ENCODE assay signal across 19 cellular contexts in genomic region chr2:75204833-75205232, GRCh38. TPM values are rescaled to one million over a fixed set of nuclear protein-coding genes. Genes with fewer than 3 reads are reported as not detected.
DNase-seq lines count a peak whose midpoint lies in the region; ATAC-seq, FAIRE-seq and TF ChIP-seq lines count a peak whose summit lies in the region.
"Had no signal": no experiment of that assay in that cellular context is flagged by ENCODE, and none has a peak within 500 bp of the region (broad histone marks: within the 10 kb centered on the region; RNA-seq: fewer than 3 reads in every experiment).

No MANE protein-coding gene starts in this region.

- intact Hi-C loops in endothelial cell of umbilical vein (cut with micrococcal nuclease) (no loop called here), right cardiac atrium (cut with DNase I) (no loop called here)

- no peak overlapping the region for H3K27ac ChIP-seq in endothelial cell of umbilical vein (ENCODE audit: insufficient read depth, low read depth, low read length)
- H3K27ac ChIP-seq in right cardiac atrium (ENCODE audit: low read length) = no peak overlapping the region
- H3K27ac ChIP-seq: BLaER1 treated with 17β-estradiol and CSF1 and Interleukin-3, amounts not matched to agents 10 nM and 100 nM; SJSA1 had no signal

- no peak overlapping the region for H3K4me3 Mint-ChIP-seq in stimulated activated memory B cell treated with anti-CD40 and anti-IgM and Interleukin-4, amounts not matched to agents 10 μg/mL and 1 μg/mL and 100 μg/mL, for 72 hours
- H3K4me3 Mint-ChIP-seq: CD8-positive, alpha-beta memory T cell; H9; T-helper 1 cell treated with Interleukin-12 subunit alpha and Interleukin-12 subunit beta and Interleukin-4 antibody, amounts not matched to agents 30 μg/mL and 1 μg/mL, for 36 hours had no signal

- no peak for TF ChIP-seq POLR2A in endothelial cell of umbilical vein (IDR thresholded peaks at IDR 0.05; ENCODE audit: low read depth, low read length)

- H3K4me1 Mint-ChIP-seq in stimulated activated memory B cell treated with anti-CD40 and anti-IgM and Interleukin-4, amounts not matched to agents 10 μg/mL and 1 μg/mL and 100 μg/mL, for 72 hours = peaks cover 26% of the 10 kb centered on the region

- FAIRE-seq in endothelial cell of umbilical vein (lab: Jason Lieb, UNC) = peak; percentile 18

- dilution Hi-C loops in endothelial cell of umbilical vein (cut with MboI; ENCODE audit: extremely low pct_ligation_motif_present, low sequenced_read_pairs) = no loop called here

- no peak overlapping the region for H2AFZ ChIP-seq in endothelial cell of umbilical vein (ENCODE audit: low read depth, low read length)

- no peak overlapping the region for H3K9ac ChIP-seq in endothelial cell of umbilical vein (replicated peaks; ENCODE audit: extremely low read depth, insufficient read depth, low read length)
- H3K9ac ChIP-seq: BLaER1 treated with 17β-estradiol and CSF1 and Interleukin-3, amounts not matched to agents 10 nM and 100 nM had no signal

- no peak overlapping the region for H3K27ac Mint-ChIP-seq in stimulated activated memory B cell treated with anti-CD40 and anti-IgM and Interleukin-4, amounts not matched to agents 10 μg/mL and 1 μg/mL and 100 μg/mL, for 72 hours
- H3K27ac Mint-ChIP-seq: CD8-positive, alpha-beta memory T cell; H9; T-helper 1 cell treated with Interleukin-12 subunit alpha and Interleukin-12 subunit beta and Interleukin-4 antibody, amounts not matched to agents 30 μg/mL and 1 μg/mL, for 36 hours had no signal

- CTCF ChIA-PET in endothelial cell of umbilical vein (lab: Charles Lee) = no interaction called here

- ATAC-seq in GM18508 (IDR thresholded peaks at IDR 0.05; ENCODE audit: insufficient read depth, unreplicated experiment) (peak; percentile 55), GM21786 (IDR thresholded peaks at IDR 0.05; ENCODE audit: unreplicated experiment) (peak; percentile 61), right cardiac atrium (no peak)
- no peak for ATAC-seq in stimulated activated memory B cell treated with anti-CD40 and anti-IgM and Interleukin-4, amounts not matched to agents 10 μg/mL and 1 μg/mL and 100 μg/mL, for 72 hours

- peaks cover 37% of the 10 kb centered on the region for H3K27me3 Mint-ChIP-seq in stimulated activated memory B cell treated with anti-CD40 and anti-IgM and Interleukin-4, amounts not matched to agents 10 μg/mL and 1 μg/mL and 100 μg/mL, for 72 hours

- H3K4me3 ChIP-seq in endothelial cell of umbilical vein (replicated peaks in 1 of 3; ENCODE audit: insufficient read depth in 1 of 3, low read depth in 1 of 3, low read length in 3 of 3) (no peak overlapping the region), right cardiac atrium (ENCODE audit: low read length) (no peak overlapping the region)
- H3K4me3 ChIP-seq: BLaER1 treated with 17β-estradiol and CSF1 and Interleukin-3, amounts not matched to agents 10 nM and 100 nM; SJSA1 had no signal

- no peaks in the 10 kb centered on the region for H3K36me3 Mint-ChIP-seq in stimulated activated memory B cell treated with anti-CD40 and anti-IgM and Interleukin-4, amounts not matched to agents 10 μg/mL and 1 μg/mL and 100 μg/mL, for 72 hours

- H3K4me2 ChIP-seq in endothelial cell of umbilical vein (ENCODE audit: insufficient read depth, low read length) = no peak overlapping the region
- H3K4me2 ChIP-seq: BLaER1 treated with 17β-estradiol and CSF1 and Interleukin-3, amounts not matched to agents 10 nM and 100 nM had no signal

- DNase-seq in NAMALWA (ENCODE audit: low spot score) (peak; percentile 18), endothelial cell of umbilical vein (ENCODE audit: low read depth, low spot score) (no peak), right cardiac atrium (no peak)
- DNase-seq in activated effector memory CD4-positive, alpha-beta T cell treated with Interleukin-2 at 50 U/mL for 16 hours = no peak
- DNase-seq: CD8-positive, alpha-beta memory T cell; H9; MM.1S; NCI-H1417; NCI-H187 treated with DMSO at 0.1 percent for 48 hours; NCI-H2227 treated with DMSO at 0.1 percent for 48 hours; NCI-H510A treated with DMSO at 0.1 percent for 48 hours; NCI-H774 had no signal

- H3K9me1 ChIP-seq in endothelial cell of umbilical vein (replicated peaks; ENCODE audit: control insufficient read depth, extremely low read depth, insufficient read depth, low read length) = no peaks in the 10 kb centered on the region

- H3K4me1 ChIP-seq in endothelial cell of umbilical vein (ENCODE audit: control insufficient read depth, extremely low read depth, insufficient read depth, low read length) = no peaks in the 10 kb centered on the region
- H3K4me1 ChIP-seq in right cardiac atrium (ENCODE audit: control insufficient read depth, insufficient read depth, low read length) = peaks cover 2% of the 10 kb centered on the region

- 81% methylated on average over 3 of the region's 3 CpGs for WGBS in right cardiac atrium

- no peaks in the 10 kb centered on the region for H3K9me3 ChIP-seq in endothelial cell of umbilical vein (replicated peaks; ENCODE audit: control insufficient read depth, insufficient read depth, low read length)
- no peaks in the 10 kb centered on the region for H3K9me3 ChIP-seq in right cardiac atrium (ENCODE audit: control insufficient read depth, low read length)
- H3K9me3 ChIP-seq: SJSA1 had no signal

- no peaks in the 10 kb centered on the region for H3K79me2 ChIP-seq in endothelial cell of umbilical vein (ENCODE audit: control insufficient read depth, insufficient read depth, low read length)

- no peaks in the 10 kb centered on the region for H3K36me3 ChIP-seq in endothelial cell of umbilical vein (ENCODE audit: control insufficient read depth in 2 of 2, extremely low read depth in 1 of 2, insufficient read depth in 2 of 2, low read length in 2 of 2)
- H3K36me3 ChIP-seq: BLaER1 treated with 17β-estradiol and CSF1 and Interleukin-3, amounts not matched to agents 10 nM and 100 nM; SJSA1 had no signal

- H3K9me3 Mint-ChIP-seq in stimulated activated memory B cell treated with anti-CD40 and anti-IgM and Interleukin-4, amounts not matched to agents 10 μg/mL and 1 μg/mL and 100 μg/mL, for 72 hours = no peaks in the 10 kb centered on the region
- H3K9me3 Mint-ChIP-seq: H9; T-helper 1 cell treated with Interleukin-12 subunit alpha and Interleukin-12 subunit beta and Interleukin-4 antibody, amounts not matched to agents 30 μg/mL and 1 μg/mL, for 36 hours had no signal

- no TSS peak for BruUV-seq in endothelial cell of umbilical vein (replicated peaks; lab: Mats Ljungman, UMichigan)

- POLR2A ChIA-PET in endothelial cell of umbilical vein (lab: Charles Lee) = no interaction called here

- H4K20me1 ChIP-seq in endothelial cell of umbilical vein (replicated peaks; ENCODE audit: control insufficient read depth, extremely low read depth, insufficient read depth, low read length) = no peaks in the 10 kb centered on the region
- H4K20me1 ChIP-seq: BLaER1 treated with 17β-estradiol and CSF1 and Interleukin-3, amounts not matched to agents 10 nM and 100 nM had no signal

- peaks cover 22 to 24% of the 10 kb centered on the region in 2 experiments for H3K27me3 ChIP-seq in endothelial cell of umbilical vein (ENCODE audit: control insufficient read depth in 2 of 2, insufficient read depth in 2 of 2, low read length in 2 of 2)
- no peaks in the 10 kb centered on the region for H3K27me3 ChIP-seq in right cardiac atrium (ENCODE audit: control insufficient read depth, insufficient read depth)
- H3K27me3 ChIP-seq: SJSA1 had no signal

- no peak for TF ChIP-seq CTCF in endothelial cell of umbilical vein (IDR thresholded peaks at IDR 0.05; ENCODE audit: extremely low read depth in 1 of 2, insufficient read depth in 1 of 2, low read depth in 1 of 2, low read length in 2 of 2)

TF ChIP-seq in endothelial cell of umbilical vein, 7 proteins besides CTCF, POLR2A, EP300 and RAD21:
- TF ChIP-seq FOS (IDR thresholded peaks at IDR 0.05; ENCODE audit: borderline replicate concordance, insufficient read depth, low read length) = no peak
- TF ChIP-seq JUN (IDR thresholded peaks at IDR 0.05; ENCODE audit: borderline replicate concordance, insufficient read depth, insufficient read length, low read depth) = no peak
- no peak for TF ChIP-seq POLR2AphosphoS5 (IDR thresholded peaks at IDR 0.05; ENCODE audit: insufficient read depth, low read depth, low read length)
- no peak for TF ChIP-seq MYC (IDR thresholded peaks at IDR 0.05; ENCODE audit: low read depth, low read length)

RNA-seq across cellular contexts. Expression of gene TACR1, which starts 5.5 kb away (rescaled TPM):
- total RNA-seq in endothelial cell of umbilical vein (not detected in 2 replicates), right cardiac atrium (under 1 TPM in 2 of 4 donors, not detected in 2; 0.11 to 0.21 TPM)
- polyA plus RNA-seq in endothelial cell of umbilical vein (not detected in 2 replicates), right cardiac atrium (0.07 TPM)
- polyA plus RNA-seq in endothelial cell of umbilical vein (2011; cell fraction: cytosol; rRNA removed) = not detected in 2 replicates
- polyA plus RNA-seq in endothelial cell of umbilical vein (2011; cell fraction: nucleus; rRNA removed) = not detected in 2 replicates
- not detected in 2 replicates for polyA plus RNA-seq in endothelial cell of umbilical vein (2012)
- not detected in 2 replicates for polyA minus RNA-seq in endothelial cell of umbilical vein
- not detected for polyA minus RNA-seq in endothelial cell of umbilical vein (2011; cell fraction: cytosol; rRNA and poly(A)+ RNA removed)
- not detected in 2 replicates for polyA minus RNA-seq in endothelial cell of umbilical vein (2011; cell fraction: nucleus; rRNA and poly(A)+ RNA removed)
- total RNA-seq: CD8-positive, alpha-beta memory T cell; LHCN-M2 had no signal
- polyA plus RNA-seq: CD8-positive, alpha-beta memory T cell had no signal

Comparison
In these comparisons a context has a peak if more than half of its experiments do, and no peak if none do; other contexts are left out.
1. ATAC-seq: peak in GM18508 (single experiment) and GM21786 (single experiment); none in right cardiac atrium (0 of 2) and stimulated activated memory B cell treated with anti-CD40 and anti-IgM and Interleukin-4, amounts not matched to agents 10 μg/mL and 1 μg/mL and 100 μg/mL, for 72 hours (single experiment).